In genomic region chr12:76560083-76560491, GRCh38 we compare ENCODE assay signal across 9 cellular contexts. TPM values are rescaled to one million over a fixed set of nuclear protein-coding genes. Genes with fewer than 3 reads are reported as not detected.
DNase-seq lines count a peak whose midpoint lies in the region; ATAC-seq, FAIRE-seq and TF ChIP-seq lines count a peak whose summit lies in the region.
"Had no signal": no experiment of that assay in that cellular context is flagged by ENCODE, and none has a peak within 500 bp of the region (broad histone marks: within the 10 kb centered on the region; RNA-seq: fewer than 3 reads in every experiment).

No MANE protein-coding gene starts in this region.

- peaks cover 32% of the 10 kb centered on the region for H3K4me1 Mint-ChIP-seq in activated CD4-positive, alpha-beta T cell treated with anti-CD3 and anti-CD28 coated beads, Interleukin-2, amount 10 ng/mL, durations not matched to agents 24 days and 14 days
- H3K4me1 Mint-ChIP-seq in activated CD8-positive, alpha-beta T cell treated with anti-CD3 and anti-CD28 coated beads, Interleukin-2, amount 10 ng/mL, durations not matched to agents 7 days and 5 days (ENCODE audit: low read depth): peaks cover 38% of the 10 kb centered on the region

- H3K4me3 ChIP-seq in keratinocyte (ENCODE audit: control insufficient read depth in 2 of 3, extremely low read depth in 1 of 3, insufficient read depth in 2 of 3, low read depth in 1 of 3, low read length in 3 of 3) (peak overlapping the region; percentile 76 to 94 (median 94)), thoracic aorta (peak overlapping the region; percentile 98)

- H3K36me3 Mint-ChIP-seq in activated CD4-positive, alpha-beta T cell treated with anti-CD3 and anti-CD28 coated beads, Interleukin-2, amount 10 ng/mL, durations not matched to agents 24 days and 14 days (ENCODE audit: low read depth): peaks cover 11% of the 10 kb centered on the region
- H3K36me3 Mint-ChIP-seq in activated CD8-positive, alpha-beta T cell treated with anti-CD3 and anti-CD28 coated beads, Interleukin-2, amount 10 ng/mL, durations not matched to agents 7 days and 5 days (ENCODE audit: low read depth): peaks cover 17% of the 10 kb centered on the region

- H3K27ac Mint-ChIP-seq in activated CD4-positive, alpha-beta T cell treated with anti-CD3 and anti-CD28 coated beads, Interleukin-2, amount 10 ng/mL, durations not matched to agents 24 days and 14 days: peak overlapping the region; percentile 99
- peak overlapping the region; percentile 98 for H3K27ac Mint-ChIP-seq in activated CD8-positive, alpha-beta T cell treated with anti-CD3 and anti-CD28 coated beads, Interleukin-2, amount 10 ng/mL, durations not matched to agents 7 days and 5 days

- peak; percentile 31 for ATAC-seq in HG03060 (IDR thresholded peaks at IDR 0.05; ENCODE audit: low read depth, unreplicated experiment)
- ATAC-seq in activated CD8-positive, alpha-beta T cell treated with anti-CD3 and anti-CD28 coated beads, Interleukin-2, amount 10 ng/mL, durations not matched to agents 7 days and 5 days: no peak
- ATAC-seq in thoracic aorta (ENCODE audit: insufficient number of reproducible peaks, low FRiP score, low read depth): no peak
- ATAC-seq in HG03097 (IDR thresholded peaks at IDR 0.05; ENCODE audit: low FRiP score, unreplicated experiment): no peak

- H3K4me3 Mint-ChIP-seq in activated CD4-positive, alpha-beta T cell treated with anti-CD3 and anti-CD28 coated beads, Interleukin-2, amount 10 ng/mL, durations not matched to agents 24 days and 14 days: peak overlapping the region; percentile 95
- H3K4me3 Mint-ChIP-seq in activated CD8-positive, alpha-beta T cell treated with anti-CD3 and anti-CD28 coated beads, Interleukin-2, amount 10 ng/mL, durations not matched to agents 7 days and 5 days: peak overlapping the region; percentile 92

- peaks cover 12% of the 10 kb centered on the region for H3K4me1 ChIP-seq in keratinocyte (ENCODE audit: control insufficient read depth, extremely low read depth, insufficient read depth, low read length)
- peaks cover 9 to 22% of the 10 kb centered on the region in 2 donors for H3K4me1 ChIP-seq in thoracic aorta (ENCODE audit: control insufficient read depth in 1 of 2, low read depth in 2 of 2)

- no peak for DNase-seq in activated CD4-positive, alpha-beta T cell treated with anti-CD3 and anti-CD28 coated beads, Interleukin-2, amount 10 ng/mL, durations not matched to agents 24 days and 14 days
- no peak for DNase-seq in activated CD4-positive, alpha-beta T cell treated with anti-CD3 and anti-CD28 coated beads for 4 hours
- DNase-seq in activated CD8-positive, alpha-beta T cell treated with anti-CD3 and anti-CD28 coated beads, Interleukin-2, amount 10 ng/mL, durations not matched to agents 7 days and 5 days: no peak
- DNase-seq in keratinocyte (ENCODE audit: low read depth, low spot score) (no peak), thoracic aorta (ENCODE audit: low spot score) (no peak), NCI-H524 (lab: John Stamatoyannopoulos, UW) (no peak)

- no peaks in the 10 kb centered on the region for H3K27me3 Mint-ChIP-seq in activated CD4-positive, alpha-beta T cell treated with anti-CD3 and anti-CD28 coated beads, Interleukin-2, amount 10 ng/mL, durations not matched to agents 24 days and 14 days
- H3K27me3 Mint-ChIP-seq in activated CD8-positive, alpha-beta T cell treated with anti-CD3 and anti-CD28 coated beads, Interleukin-2, amount 10 ng/mL, durations not matched to agents 7 days and 5 days (ENCODE audit: low read depth): no peaks in the 10 kb centered on the region

- H3K9ac ChIP-seq in keratinocyte (ENCODE audit: control insufficient read depth, extremely low read depth, insufficient read depth, low read length): peak overlapping the region; percentile 96

- CTCF ChIA-PET in activated CD8-positive, alpha-beta T cell treated with anti-CD3 and anti-CD28 coated beads, Interleukin-2, amount 10 ng/mL, durations not matched to agents 7 days and 5 days (lab: Charles Lee): interaction anchor here (1.2 to 1.5 kb wide), 3 partner anchors 10 to 212 kb away, joined by 3 to 6 read pairs (median 4); partner anchors contain the start of gene BBS10

- H3K9me1 ChIP-seq in keratinocyte (ENCODE audit: control insufficient read depth, extremely low read depth, insufficient read depth, low read length): no peaks in the 10 kb centered on the region

- FAIRE-seq in keratinocyte (lab: Jason Lieb, UNC): no peak
- FAIRE-seq: G401.6 had no signal

- dilution Hi-C loops in keratinocyte (cut with MboI; ENCODE audit: extremely low pct_ligation_motif_present, low sequenced_read_pairs): no loop called here

- no peaks in the 10 kb centered on the region for H4K20me1 ChIP-seq in keratinocyte (ENCODE audit: control insufficient read depth, extremely low read depth, insufficient read depth, low read length)

- POLR2A ChIA-PET in activated CD8-positive, alpha-beta T cell treated with anti-CD3 and anti-CD28 coated beads, Interleukin-2, amount 10 ng/mL, durations not matched to agents 7 days and 5 days (lab: Charles Lee): interaction anchor here (0.7 to 1.9 kb wide), 5 partner anchors 16 to 476 kb away, joined by 3 to 14 read pairs (median 4); partner anchors contain the start of genes BBS10 and NAP1L1

- H3K36me3 ChIP-seq in keratinocyte (ENCODE audit: control insufficient read depth in 2 of 2, extremely low read depth in 1 of 2, insufficient read depth in 2 of 2, low read length in 2 of 2) (no peaks in the 10 kb centered on the region), thoracic aorta (no peaks in the 10 kb centered on the region)

- H3K27me3 ChIP-seq in keratinocyte (ENCODE audit: control insufficient read depth, extremely low read depth, insufficient read depth, low read length) (no peaks in the 10 kb centered on the region), thoracic aorta (replicated peaks; ENCODE audit: insufficient read depth) (no peaks in the 10 kb centered on the region)

- H3K9me3 ChIP-seq in keratinocyte (ENCODE audit: control insufficient read depth, low read depth, low read length) (no peaks in the 10 kb centered on the region), thoracic aorta (no peaks in the 10 kb centered on the region)

- intact Hi-C loops in activated CD4-positive, alpha-beta T cell treated with anti-CD3 and anti-CD28 coated beads, Interleukin-2, amount 10 ng/mL, durations not matched to agents 24 days and 14 days (cut with micrococcal nuclease): no loop called here

- H3K79me2 ChIP-seq in keratinocyte (ENCODE audit: control insufficient read depth, insufficient read depth, low read length): peaks cover 38% of the 10 kb centered on the region

- H2AFZ ChIP-seq in keratinocyte (ENCODE audit: control insufficient read depth, low read length): peak overlapping the region; percentile 97

- peak overlapping the region; percentile 91 for H3K27ac ChIP-seq in keratinocyte (ENCODE audit: control insufficient read depth, insufficient read depth, low read length)
- H3K27ac ChIP-seq in thoracic aorta: peak overlapping the region; percentile 96 to 98

- H3K9me3 Mint-ChIP-seq in activated CD4-positive, alpha-beta T cell treated with anti-CD3 and anti-CD28 coated beads, Interleukin-2, amount 10 ng/mL, durations not matched to agents 24 days and 14 days: no peaks in the 10 kb centered on the region
- H3K9me3 Mint-ChIP-seq in activated CD8-positive, alpha-beta T cell treated with anti-CD3 and anti-CD28 coated beads, Interleukin-2, amount 10 ng/mL, durations not matched to agents 7 days and 5 days (ENCODE audit: insufficient read depth): no peaks in the 10 kb centered on the region

- TF ChIP-seq CTCF in keratinocyte (optimal IDR thresholded peaks at IDR 0.05 in 1 of 3, IDR thresholded peaks at IDR 0.05 in 1 of 3, conservative IDR thresholded peaks at IDR 0.05 in 1 of 3; ENCODE audit: extremely low read depth in 1 of 3, insufficient read depth in 2 of 3, low read length in 3 of 3) (no peak), thoracic aorta (IDR thresholded peaks at IDR 0.05) (no peak)

- H3K4me2 ChIP-seq in keratinocyte (ENCODE audit: control insufficient read depth, extremely low read depth, insufficient read depth, low read depth, low read length): peak overlapping the region; percentile 98

RNA-seq across cellular contexts. Expression of gene OSBPL8, which starts 0.5 kb away (rescaled TPM):
- total RNA-seq in activated CD4-positive, alpha-beta T cell treated with anti-CD3 and anti-CD28 coated beads, Interleukin-2, amount 10 ng/mL, durations not matched to agents 24 days and 14 days: 90.8 and 92.0 TPM in 2 replicates
- 100 to 1,000 TPM; 113 to 119 TPM for total RNA-seq in activated CD8-positive, alpha-beta T cell treated with anti-CD3 and anti-CD28 coated beads, Interleukin-2, amount 10 ng/mL, durations not matched to agents 7 days and 5 days
- polyA plus RNA-seq in keratinocyte: 24.7 to 33.7 TPM (median 25.1 TPM) in 3 replicates
- 62.7 TPM for polyA plus RNA-seq in keratinocyte (2011; ENCODE audit: low read depth)
- polyA plus RNA-seq in keratinocyte (2011; cell fraction: cytosol; rRNA removed): 19.1 and 29.4 TPM in 2 replicates
- polyA plus RNA-seq in keratinocyte (2011; cell fraction: nucleus; rRNA removed): 20.6 and 28.7 TPM in 2 replicates
- polyA plus RNA-seq in keratinocyte (2012; ENCODE audit: low replicate concordance): 26.1 and 26.3 TPM in 2 replicates
- 21.8 to 151 TPM (median 73.2 TPM) in 3 replicates for polyA minus RNA-seq in keratinocyte
- polyA minus RNA-seq in keratinocyte (2011; cell fraction: cytosol; rRNA and poly(A)+ RNA removed): 56.4 TPM
- 84.9 and 133 TPM in 2 replicates for polyA minus RNA-seq in keratinocyte (2011; cell fraction: nucleus; rRNA and poly(A)+ RNA removed)
- 10 to 100 TPM; 65.5 to 78.9 TPM for total RNA-seq in thoracic aorta
